ENCODE assay signal across 9 cellular contexts in the genomic region with DNA sequence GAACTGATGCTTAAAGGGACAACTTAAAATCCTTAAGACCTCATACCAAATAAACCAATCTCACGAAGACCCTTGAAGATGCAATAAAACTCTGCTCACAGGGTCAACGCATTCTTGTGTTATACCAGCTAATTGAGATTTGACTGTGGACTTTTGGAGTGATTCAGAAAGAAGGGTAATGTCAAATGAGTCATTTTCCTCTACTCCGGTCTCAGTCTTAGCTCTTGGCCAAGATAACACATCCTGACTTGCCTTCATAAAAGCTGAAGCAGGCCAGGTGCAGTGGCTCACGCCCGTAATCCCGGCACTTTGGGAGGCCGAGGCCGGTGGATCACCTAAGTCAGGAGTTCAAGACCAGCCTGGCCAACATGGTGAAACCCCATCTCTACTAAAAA. TPM values are rescaled to one million over a fixed set of nuclear protein-coding genes. Genes with fewer than 3 reads are reported as not detected.
DNase-seq lines count a peak whose midpoint lies in the region; ATAC-seq and TF ChIP-seq lines count a peak whose summit lies in the region.
"Had no signal": no experiment of that assay in that cellular context is flagged by ENCODE, and none has a peak within 500 bp of the region (broad histone marks: within the 10 kb centered on the region; RNA-seq: fewer than 3 reads in every experiment).

No MANE protein-coding gene starts in this region.

- in situ Hi-C loops in GM13976 (cut with MboI; ENCODE audit: low sequenced_read_pairs, unreplicated experiment) = no loop called here

- TF ChIP-seq CTCF in epithelial cell of esophagus (IDR thresholded peaks at IDR 0.05; ENCODE audit: insufficient read depth, low read depth, low read length, missing control alignments) (no peak), GM13976 (IDR thresholded peaks at IDR 0.05; ENCODE audit: borderline replicate concordance, control extremely low read depth, extremely low read depth, insufficient read depth, missing control alignments) (no peak)

- ATAC-seq in HG03378 (IDR thresholded peaks at IDR 0.05; ENCODE audit: unreplicated experiment) = no peak

- DNase-seq in A172 (ENCODE audit: low spot score) = peak; percentile 86
- peak; percentile 89 for DNase-seq in HS-27A (ENCODE audit: low read depth)
- DNase-seq in activated CD4-positive, alpha-beta T cell treated with anti-CD3 and anti-CD28 coated beads, Interleukin-2, amount 50 U/mL, for 4 hours = peak; percentile 15 to 36
- peak; percentile 95 for DNase-seq in epithelial cell of esophagus (ENCODE audit: low read depth)
- peak; percentile 62 for DNase-seq in skeletal muscle cell (ENCODE audit: low read depth)
- DNase-seq in GM13976 (ENCODE audit: low spot score) = no peak
- no peak for DNase-seq in DMS153 treated with DMSO at 0.1 percent for 48 hours (lab: John Stamatoyannopoulos, UW; ENCODE audit: unreplicated experiment)

- H3K4me3 ChIP-seq in epithelial cell of esophagus (ENCODE audit: low read length) (peak overlapping the region; percentile 96), skeletal muscle cell (ENCODE audit: low read depth, low read length) (peak overlapping the region; percentile 98)

RNA-seq across cellular contexts. Expression of a gene that starts 3.8 kb away (rescaled TPM):
- 2,848 and 2,886 TPM in 2 replicates for total RNA-seq in A172 (2014; rRNA removed; shearing (Covaris generic))

RNA-seq across cellular contexts. Expression of a gene that starts 29.6 kb away (rescaled TPM):
- 3.2 TPM in 1 of 2 replicates, not detected in the other for total RNA-seq in A172 (2014; rRNA removed; shearing (Covaris generic))
- total RNA-seq: mononuclear cell had no signal

RNA-seq across cellular contexts. Expression of a gene that starts 45.2 kb away (rescaled TPM):
- 30.4 and 32.3 TPM in 2 replicates for total RNA-seq in A172 (2014; rRNA removed; shearing (Covaris generic))

Comparison
In these comparisons a context has a peak if more than half of its experiments do, and no peak if none do; other contexts are left out.
1. DNase-seq: peak in A172 (single experiment), HS-27A (single experiment), activated CD4-positive, alpha-beta T cell treated with anti-CD3 and anti-CD28 coated beads, Interleukin-2, amount 50 U/mL, for 4 hours (2 of 2), epithelial cell of esophagus (single experiment) and skeletal muscle cell (single experiment); none in GM13976 (single experiment) and DMS153 treated with DMSO at 0.1 percent for 48 hours (single experiment).